Comparison of ENCODE assay signal across 8 cellular contexts in the genomic region with DNA sequence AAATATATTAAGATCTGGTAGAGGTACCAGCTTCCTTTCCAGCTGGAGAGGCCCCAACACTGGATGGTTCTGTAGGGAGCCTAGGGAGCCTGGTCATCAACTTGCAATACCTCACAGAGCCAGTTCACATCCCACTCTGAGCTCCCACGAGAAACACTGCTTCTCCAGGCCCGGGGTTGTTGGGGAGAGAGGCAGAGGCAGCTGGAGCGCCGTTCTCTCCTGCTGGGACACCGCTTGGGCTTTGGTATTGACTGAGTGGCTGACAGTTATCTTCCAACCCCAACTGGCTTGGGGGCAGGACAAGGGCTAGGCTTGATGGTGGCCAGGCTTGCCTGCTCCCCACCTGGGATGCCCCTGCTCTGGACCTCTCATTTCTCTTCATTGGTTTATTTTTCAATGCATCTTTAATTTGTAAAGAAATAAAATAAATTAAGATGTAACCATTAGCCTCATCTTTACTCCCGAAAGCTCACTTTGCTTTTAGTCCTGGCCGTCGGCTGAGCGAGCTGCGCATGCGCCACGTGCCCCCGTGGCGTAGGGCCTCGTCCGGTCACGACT. TPM values are rescaled to one million over a fixed set of nuclear protein-coding genes. Genes with fewer than 3 reads are reported as not detected.
A peak's percentile ranks its signal among the peaks of the same experiment; 100 is the strongest.
DNase-seq lines count a peak whose midpoint lies in the region; ATAC-seq and TF ChIP-seq lines count a peak whose summit lies in the region.

No MANE protein-coding gene starts in this region.

- H3K4me3 ChIP-seq in cardiac muscle cell (peak overlapping the region; percentile 77), aorta (ENCODE audit: low read length in 2 of 2) (peak overlapping the region; percentile 61 to 72)

- no peaks in the 10 kb centered on the region for H3K27me3 Mint-ChIP-seq in activated naive CD4-positive, alpha-beta T cell treated with anti-CD3 and anti-CD28 coated beads, Interleukin-2, amount 50 U/mL, for 24 hours

- peak overlapping the region; percentile 75 for H3K27ac Mint-ChIP-seq in activated naive CD4-positive, alpha-beta T cell treated with anti-CD3 and anti-CD28 coated beads, Interleukin-2, amount 50 U/mL, for 24 hours

- H3K27me3 ChIP-seq in cardiac muscle cell (no peaks in the 10 kb centered on the region), aorta (ENCODE audit: control insufficient read depth in 1 of 2, insufficient read depth in 2 of 2, low read length in 1 of 2) (no peaks in the 10 kb centered on the region)

- H3K36me3 ChIP-seq in cardiac muscle cell (peaks cover 37% of the 10 kb centered on the region), aorta (ENCODE audit: control insufficient read depth in 1 of 2, insufficient read depth in 2 of 2, low read length in 1 of 2) (peaks cover 0 to 8% of the 10 kb centered on the region in 2 donors)

- ATAC-seq in HG02763 (IDR thresholded peaks at IDR 0.05; ENCODE audit: unreplicated experiment): peak; percentile 42
- ATAC-seq in aorta (ENCODE audit: low FRiP score): peak; percentile 21

- H3K4me1 ChIP-seq in cardiac muscle cell (ENCODE audit: low read depth) (peaks cover 9% of the 10 kb centered on the region), aorta (ENCODE audit: control insufficient read depth in 1 of 2, insufficient read depth in 2 of 2, low read length in 2 of 2) (peaks cover 0 to 2% of the 10 kb centered on the region in 2 donors)

- intact Hi-C loops in posterior vena cava (cut with DNase I) (no loop called here), aorta (cut with DNase I) (loop anchor here in 1 of 2 donors (5.0 kb wide), 2 partner anchors 40 to 100 kb away; partner anchors contain the start of gene CAMK2G)

- H3K36me3 Mint-ChIP-seq in activated naive CD4-positive, alpha-beta T cell treated with anti-CD3 and anti-CD28 coated beads, Interleukin-2, amount 50 U/mL, for 24 hours: peaks cover 18% of the 10 kb centered on the region

- H3K9me3 ChIP-seq in cardiac muscle cell (ENCODE audit: low read depth) (no peaks in the 10 kb centered on the region), aorta (ENCODE audit: control insufficient read depth, low read length) (no peaks in the 10 kb centered on the region)

- H3K4me3 Mint-ChIP-seq in activated naive CD4-positive, alpha-beta T cell treated with anti-CD3 and anti-CD28 coated beads, Interleukin-2, amount 50 U/mL, for 24 hours: peak overlapping the region; percentile 94

- H3K9me3 Mint-ChIP-seq in activated naive CD4-positive, alpha-beta T cell treated with anti-CD3 and anti-CD28 coated beads, Interleukin-2, amount 50 U/mL, for 24 hours: no peaks in the 10 kb centered on the region

- peak; percentile 49 for DNase-seq in NOMO-1 treated with DMSO at 0.1 percent for 48 hours (lab: John Stamatoyannopoulos, UW; ENCODE audit: unreplicated experiment)
- no peak for DNase-seq in NOMO-1 treated with dmso at 0.1 percent for 144 hours (lab: John Stamatoyannopoulos, UW; ENCODE audit: unreplicated experiment)
- DNase-seq in NCI-H510A treated with DMSO at 0.1 percent for 48 hours (lab: John Stamatoyannopoulos, UW): peak; percentile 43
- peak; percentile 32 to 90 for DNase-seq in cardiac muscle cell (ENCODE audit: low read depth in 1 of 2, low spot score in 1 of 2)
- peak; percentile 97 for DNase-seq in posterior vena cava (ENCODE audit: low spot score)
- DNase-seq in aorta: peak; percentile 94 to 98

- H3K27ac ChIP-seq in cardiac muscle cell (peak overlapping the region; percentile 90), aorta (ENCODE audit: low read depth in 1 of 2, low read length in 2 of 2) (peak overlapping the region in 1 of 2 donors; percentile 88)

- 12% methylated on average over 17 of the region's 17 CpGs for WGBS in aorta, 2 donors

- TF ChIP-seq CTCF in cardiac muscle cell (IDR thresholded peaks at IDR 0.05; ENCODE audit: low read depth, low read length): no peak

- H3K4me1 Mint-ChIP-seq in activated naive CD4-positive, alpha-beta T cell treated with anti-CD3 and anti-CD28 coated beads, Interleukin-2, amount 50 U/mL, for 24 hours: peaks cover 57% of the 10 kb centered on the region

RNA-seq across cellular contexts. Expression of gene CHCHD1, which starts 10.0 kb away (rescaled TPM):
- total RNA-seq in cardiac muscle cell (37.8 and 42.5 TPM in 2 replicates), posterior vena cava (10 to 100 TPM; 15.1 to 18.8 TPM), aorta (10 to 100 TPM; 13.2 to 13.7 TPM)
- polyA plus RNA-seq in cardiac muscle cell (81.8 and 83.2 TPM in 2 replicates), aorta (10 to 100 TPM; 30.2 to 58.9 TPM)

RNA-seq across cellular contexts. Expression of gene ZSWIM8, which starts 13.6 kb away (rescaled TPM):
- total RNA-seq in cardiac muscle cell (89.3 and 115 TPM in 2 replicates), posterior vena cava (10 to 100 TPM; 73.4 to 92.0 TPM), aorta (100 to 1,000 TPM; 116 to 137 TPM)
- polyA plus RNA-seq in cardiac muscle cell (37.1 and 63.7 TPM in 2 replicates), aorta (100 to 1,000 TPM in 1 of 2 donors, 10 to 100 TPM in 1; 75.1 to 314 TPM)

RNA-seq across cellular contexts. Expression of gene SEC24C, which starts 27.6 kb away (rescaled TPM):
- total RNA-seq in cardiac muscle cell: 68.6 and 68.7 TPM in 2 replicates
- 56.6 and 65.2 TPM in 2 replicates for polyA plus RNA-seq in cardiac muscle cell
- total RNA-seq in posterior vena cava: 10 to 100 TPM; 51.3 to 51.4 TPM
- 10 to 100 TPM; 61.4 to 69.3 TPM for total RNA-seq in aorta
- polyA plus RNA-seq in aorta: 10 to 100 TPM; 13.5 to 49.4 TPM

RNA-seq across cellular contexts. Expression of gene NDST2, which starts 39.6 kb away (rescaled TPM):
- total RNA-seq in cardiac muscle cell: 23.7 and 61.2 TPM in 2 replicates
- polyA plus RNA-seq in cardiac muscle cell: 16.6 and 21.6 TPM in 2 replicates
- total RNA-seq in posterior vena cava: 10 to 100 TPM; 23.4 to 24.4 TPM
- total RNA-seq in aorta: 10 to 100 TPM; 31.9 to 55.6 TPM
- 10 to 100 TPM in 1 of 2 donors, 1 to 10 TPM in 1; 2.1 to 23.2 TPM for polyA plus RNA-seq in aorta
